ENCODE assay signal across 31 cellular contexts in genomic region chr17:11363575-11363974, GRCh38.
"Had no signal": no experiment of that assay in that cellular context is flagged by ENCODE, and none has a peak within 500 bp of the region (broad histone marks: within the 10 kb centered on the region; RNA-seq: fewer than 3 reads in every experiment).

No MANE protein-coding gene starts in this region.

- H3K27ac ChIP-seq: brain microvascular endothelial cell, Peyer's patch, SJSA1 had no signal

- H3K27me3 ChIP-seq: brain microvascular endothelial cell, Peyer's patch, SJSA1 had no signal

- H3K4me3 Mint-ChIP-seq: activated CD4-positive, alpha-beta T cell treated with anti-CD3 and anti-CD28 coated beads for 36 hours; activated CD4-positive, alpha-beta T cell treated with anti-CD3 and anti-CD28 coated beads, Interleukin-2, amount 10 ng/mL, durations not matched to agents 7 days and 5 days; activated naive CD8-positive, alpha-beta T cell treated with anti-CD3 and anti-CD28 coated beads for 36 hours; activated T-cell treated with anti-CD3 and anti-CD28 coated beads, Interleukin-2, amount 50 U/mL, for 72 hours; activated T-helper 17 cell treated with anti-CD3 and anti-CD28 coated beads, Interleukin-2, amount 50 U/mL, for 72 hours; T-helper 1 cell treated with Interleukin-12 subunit alpha and Interleukin-12 subunit beta and Interleukin-4 antibody, amounts not matched to agents 30 μg/mL and 1 μg/mL, for 36 hours; T-helper 2 cell treated with Interferon-gamma antibody and Interleukin-4, amounts not matched to agents 5 μg/mL and 100 μg/mL, for 36 hours; WTC11 had no signal

- H3K9me3 Mint-ChIP-seq: activated CD4-positive, alpha-beta T cell treated with anti-CD3 and anti-CD28 coated beads, Interleukin-2, amount 10 ng/mL, durations not matched to agents 7 days and 5 days; activated T-helper 17 cell treated with anti-CD3 and anti-CD28 coated beads, Interleukin-2, amount 50 U/mL, for 72 hours; T-helper 1 cell treated with Interleukin-12 subunit alpha and Interleukin-12 subunit beta and Interleukin-4 antibody, amounts not matched to agents 30 μg/mL and 1 μg/mL, for 36 hours had no signal

- H3K27ac Mint-ChIP-seq: activated CD4-positive, alpha-beta T cell treated with anti-CD3 and anti-CD28 coated beads for 36 hours; activated CD4-positive, alpha-beta T cell treated with anti-CD3 and anti-CD28 coated beads, Interleukin-2, amount 10 ng/mL, durations not matched to agents 7 days and 5 days; activated naive CD8-positive, alpha-beta T cell treated with anti-CD3 and anti-CD28 coated beads for 36 hours; activated T-cell treated with anti-CD3 and anti-CD28 coated beads, Interleukin-2, amount 50 U/mL, for 72 hours; activated T-helper 17 cell treated with anti-CD3 and anti-CD28 coated beads, Interleukin-2, amount 50 U/mL, for 72 hours; T-helper 1 cell treated with Interleukin-12 subunit alpha and Interleukin-12 subunit beta and Interleukin-4 antibody, amounts not matched to agents 30 μg/mL and 1 μg/mL, for 36 hours; T-helper 2 cell treated with Interferon-gamma antibody and Interleukin-4, amounts not matched to agents 5 μg/mL and 100 μg/mL, for 36 hours; WTC11 had no signal

- H3K4me1 Mint-ChIP-seq: activated CD4-positive, alpha-beta T cell treated with anti-CD3 and anti-CD28 coated beads for 36 hours; activated CD4-positive, alpha-beta T cell treated with anti-CD3 and anti-CD28 coated beads, Interleukin-2, amount 10 ng/mL, durations not matched to agents 7 days and 5 days; activated naive CD8-positive, alpha-beta T cell treated with anti-CD3 and anti-CD28 coated beads for 36 hours; activated T-helper 17 cell treated with anti-CD3 and anti-CD28 coated beads, Interleukin-2, amount 50 U/mL, for 72 hours; WTC11 had no signal

- H3K4me1 ChIP-seq: Peyer's patch, SJSA1 had no signal

- DNase-seq: activated CD4-positive, alpha-beta T cell treated with anti-CD3 and anti-CD28 coated beads for 36 hours; activated CD4-positive, alpha-beta T cell treated with anti-CD3 and anti-CD28 coated beads, Interleukin-2, amount 10 ng/mL, durations not matched to agents 7 days and 5 days; activated CD4-positive, alpha-beta T cell treated with anti-CD3 and anti-CD28 coated beads, Interleukin-2, amount 50 U/mL, for 48 hours; activated CD8-positive, alpha-beta memory T cell treated with anti-CD3 and anti-CD28 coated beads, Interleukin-2, amount 50 U/mL, for 48 hours; activated effector memory CD4-positive, alpha-beta T cell treated with anti-CD3 and anti-CD28 coated beads, Interleukin-2, amount 50 U/mL, for 16 hours; activated naive CD4-positive, alpha-beta T cell; activated naive CD4-positive, alpha-beta T cell treated with anti-CD3 and anti-CD28 coated beads, Interleukin-2, amount 50 U/mL, for 16 hours; activated naive CD8-positive, alpha-beta T cell treated with anti-CD3 and anti-CD28 coated beads for 36 hours; activated T-cell treated with anti-CD3 and anti-CD28 coated beads, Interleukin-2, amount 50 U/mL, for 72 hours; amniotic stem cell; aorta; brain microvascular endothelial cell; central memory CD4-positive, alpha-beta T cell; NCI-H1105; NCI-H1417 treated with DMSO at 0.1 percent for 48 hours; NCI-H1930; NCI-H2081 treated with DMSO at 0.1 percent for 48 hours; NCI-H345; NCI-H524 treated with DMSO at 0.1 percent for 48 hours; PC-3; Peyer's patch; RPMI8226; SHP77 treated with DMSO at 0.1 percent for 48 hours; SK-N-SH had no signal

- H3K9me3 ChIP-seq: Peyer's patch, SJSA1, SK-N-SH had no signal

- H3K36me3 ChIP-seq: brain microvascular endothelial cell, Peyer's patch, SJSA1 had no signal

- H3K27me3 Mint-ChIP-seq: activated CD4-positive, alpha-beta T cell treated with anti-CD3 and anti-CD28 coated beads for 36 hours; activated CD4-positive, alpha-beta T cell treated with anti-CD3 and anti-CD28 coated beads, Interleukin-2, amount 10 ng/mL, durations not matched to agents 7 days and 5 days; activated naive CD8-positive, alpha-beta T cell treated with anti-CD3 and anti-CD28 coated beads for 36 hours; activated T-helper 17 cell treated with anti-CD3 and anti-CD28 coated beads, Interleukin-2, amount 50 U/mL, for 72 hours had no signal

- H3K4me3 ChIP-seq: K562, Peyer's patch, SJSA1 had no signal

- H3K36me3 Mint-ChIP-seq: activated naive CD8-positive, alpha-beta T cell treated with anti-CD3 and anti-CD28 coated beads for 36 hours had no signal

- ATAC-seq: activated CD4-positive, alpha-beta T cell treated with anti-CD3 and anti-CD28 coated beads for 36 hours; activated CD4-positive, CD25-positive, alpha-beta regulatory T cell treated with anti-CD3 and anti-CD28 coated beads, Interleukin-2, amount 50 U/mL, for 24 hours; activated T-cell treated with anti-CD3 and anti-CD28 coated beads, Interleukin-2, amount 50 U/mL, for 72 hours; activated T-helper 17 cell treated with anti-CD3 and anti-CD28 coated beads, Interleukin-2, amount 50 U/mL, for 72 hours; K562; PC-3; WTC11 had no signal

- H3K9ac ChIP-seq: SK-N-SH had no signal
